Comparison of ENCODE assay signal across 8 cellular contexts in the genomic region with DNA sequence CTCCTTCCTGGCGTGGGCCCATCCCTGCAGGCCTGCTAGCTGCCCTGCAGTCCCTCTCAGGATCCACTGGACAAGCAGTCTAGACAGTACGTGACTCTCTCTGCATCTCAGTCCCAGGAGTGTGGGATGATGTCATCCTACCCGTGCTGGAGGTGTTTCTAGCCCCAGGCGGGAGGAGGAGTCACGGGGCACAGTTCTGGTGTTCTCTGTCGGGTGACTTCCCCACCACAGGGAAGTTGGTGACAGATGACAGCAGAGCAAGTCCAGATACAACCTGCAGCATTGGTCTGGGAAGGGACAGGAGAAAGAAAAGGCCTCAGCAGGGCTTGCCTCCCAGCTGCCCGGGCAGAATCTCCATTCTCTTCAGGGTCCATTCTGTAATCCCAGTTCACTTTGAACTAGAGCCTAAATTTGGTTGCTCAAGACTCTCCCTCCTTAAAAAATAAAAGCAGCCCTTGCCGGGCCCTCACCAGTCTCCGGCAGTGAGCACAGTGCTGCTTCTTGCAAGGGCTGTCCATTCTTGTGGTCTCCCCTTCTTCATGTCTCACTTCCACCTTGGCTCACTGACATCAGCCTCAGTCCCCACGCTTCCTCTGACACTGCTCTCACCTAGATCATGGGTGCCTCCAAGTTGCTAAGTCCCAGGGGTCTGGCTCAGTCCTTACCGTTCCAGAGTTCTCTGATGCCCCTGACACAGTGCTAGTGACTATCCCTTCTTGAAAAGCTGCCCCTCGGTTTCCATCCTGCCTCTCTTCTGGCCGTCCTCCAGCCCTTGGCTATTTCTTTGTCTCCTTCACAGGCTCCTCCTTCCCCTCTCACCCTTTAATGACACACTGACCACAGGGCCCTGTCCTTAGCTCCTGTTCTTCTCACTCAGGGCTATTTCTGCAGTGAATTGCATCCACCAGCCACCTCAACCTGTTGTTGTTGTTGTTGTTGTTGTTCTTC. TPM values are rescaled to one million over a fixed set of nuclear protein-coding genes. Genes with fewer than 3 reads are reported as not detected.
DNase-seq lines count a peak whose midpoint lies in the region; ATAC-seq and TF ChIP-seq lines count a peak whose summit lies in the region.

No MANE protein-coding gene starts in this region.

- peaks cover 5% of the 10 kb centered on the region for H3K27me3 Mint-ChIP-seq in activated T-cell treated with anti-CD3 and anti-CD28 coated beads, Interleukin-2, amount 50 U/mL, for 24 hours

- H3K9me3 ChIP-seq in AG04450 (ENCODE audit: control insufficient read depth, insufficient read depth, low read length) = no peaks in the 10 kb centered on the region; the same call in 1 of the 2 replicates

- H3K27ac Mint-ChIP-seq in activated T-cell treated with anti-CD3 and anti-CD28 coated beads, Interleukin-2, amount 50 U/mL, for 24 hours = peak overlapping the region; percentile 52

- intact Hi-C loops in cardiac septum (cut with DNase I) (loop anchor here (2.0 to 5.0 kb wide), 2 partner anchors 74 to 258 kb away; partner anchors contain the start of gene NMB), sciatic nerve (cut with DNase I) (no loop called here)

- H3K36me3 Mint-ChIP-seq in activated T-cell treated with anti-CD3 and anti-CD28 coated beads, Interleukin-2, amount 50 U/mL, for 24 hours (ENCODE audit: low read depth) = no peaks in the 10 kb centered on the region

- no peaks in the 10 kb centered on the region for H3K9me3 Mint-ChIP-seq in activated T-cell treated with anti-CD3 and anti-CD28 coated beads, Interleukin-2, amount 50 U/mL, for 24 hours

- no peak overlapping the region for H3K4me3 ChIP-seq in AG04450 (ENCODE audit: low read depth, low read length)

- H3K27me3 ChIP-seq in AG04450 (ENCODE audit: control insufficient read depth, insufficient read depth, low read length) = no peaks in the 10 kb centered on the region

- DNase-seq in AG04450 (ENCODE audit: low read depth, low spot score) (no peak), NCI-H2227 (lab: John Stamatoyannopoulos, UW; ENCODE audit: unreplicated experiment) (peak; percentile 58), cardiac septum (ENCODE audit: low spot score) (peak; percentile 94), sciatic nerve (ENCODE audit: low spot score) (peak; percentile 77), caudate nucleus (lab: John Stamatoyannopoulos, UW) (no peak)
- peak; percentile 46 for DNase-seq in activated T-cell treated with anti-CD3 and anti-CD28 coated beads, Interleukin-2, amount 50 U/mL, for 24 hours

- CTCF ChIA-PET in AG04450 (lab: Charles Lee) = interaction anchor here (1.1 kb wide), 1 partner anchor 13 kb away, joined by 3 read pairs; no protein-coding TSS in a partner anchor

- no peak for TF ChIP-seq CTCF in AG04450 (IDR thresholded peaks at IDR 0.05; ENCODE audit: low read depth, low read length)

- ATAC-seq in GM18867 (IDR thresholded peaks at IDR 0.05; ENCODE audit: unreplicated experiment) = peak; percentile 94
- peak; percentile 67 for ATAC-seq in HG03025 (IDR thresholded peaks at IDR 0.05; ENCODE audit: low FRiP score, unreplicated experiment)
- peak; percentile 69 for ATAC-seq in sciatic nerve

- POLR2A ChIA-PET in AG04450 (lab: Yijun Ruan, JAX) = no interaction called here

- H3K27ac ChIP-seq in AG04450 (ENCODE audit: low read depth, low read length) (peak overlapping the region; percentile 31), caudate nucleus (ENCODE audit: low read depth, low read length) (no peak overlapping the region)

- peaks cover 10% of the 10 kb centered on the region for H3K4me1 Mint-ChIP-seq in activated T-cell treated with anti-CD3 and anti-CD28 coated beads, Interleukin-2, amount 50 U/mL, for 24 hours (ENCODE audit: low read depth)

- no peak overlapping the region for H3K4me3 Mint-ChIP-seq in activated T-cell treated with anti-CD3 and anti-CD28 coated beads, Interleukin-2, amount 50 U/mL, for 24 hours

RNA-seq across cellular contexts. Expression of gene SLC28A1, which starts 30.8 kb away (rescaled TPM):
- polyA plus RNA-seq in AG04450 (2011; rRNA removed) = not detected in 2 replicates
- not detected in 2 replicates for polyA minus RNA-seq in AG04450 (2011; rRNA and poly(A)+ RNA removed)
- total RNA-seq in cardiac septum (0.83 TPM), sciatic nerve (0.45 TPM)

Comparison
In these comparisons a context has a peak if more than half of its experiments do, and no peak if none do; other contexts are left out.
1. DNase-seq: peak in NCI-H2227 (single experiment), activated T-cell treated with anti-CD3 and anti-CD28 coated beads, Interleukin-2, amount 50 U/mL, for 24 hours (single experiment), cardiac septum (single experiment) and sciatic nerve (single experiment); none in AG04450 (single experiment) and caudate nucleus (0 of 61).
2. Peak in every context shown above with its lines, with median percentiles within 50 percentile points of each other: ATAC-seq.